8 cellular contexts compared by ENCODE assay signal in the genomic region with DNA sequence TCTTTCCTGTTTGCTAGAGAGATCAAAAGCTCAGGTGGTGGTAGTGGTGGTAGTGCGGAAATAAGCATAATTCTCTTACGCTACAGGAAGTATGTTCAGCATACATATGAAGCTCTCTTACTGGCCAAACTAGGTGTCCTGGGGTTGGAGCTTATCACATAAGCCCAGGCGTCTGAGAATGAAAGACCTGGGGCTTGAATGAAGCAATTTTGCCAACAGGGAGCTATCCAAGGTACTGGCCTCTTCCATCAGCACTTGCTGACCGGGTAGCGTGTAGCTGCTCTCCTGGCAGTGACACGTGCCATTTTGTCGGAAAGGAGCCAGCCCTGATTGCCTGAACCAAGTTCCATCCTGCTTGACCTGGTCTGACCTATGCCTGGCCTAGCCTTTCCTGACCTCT.
DNase-seq lines count a peak whose midpoint lies in the region; ATAC-seq, FAIRE-seq and TF ChIP-seq lines count a peak whose summit lies in the region.

No MANE protein-coding gene starts in this region.

- POLR2A ChIA-PET in HepG2 (lab: Yijun Ruan, JAX) = no interaction called here

- no peak overlapping the region for H3K27ac Mint-ChIP-seq in astrocyte (ENCODE audit: unreplicated experiment)

- H3K9me3 ChIP-seq in astrocyte (ENCODE audit: insufficient read depth, low read depth, low read length) = no peaks in the 10 kb centered on the region
- H3K9me3 ChIP-seq in HepG2 (ENCODE audit: low read length) = no peaks in the 10 kb centered on the region
- H3K9me3 ChIP-seq in uterus = no peaks in the 10 kb centered on the region

- no peak overlapping the region for H3K4me2 ChIP-seq in astrocyte (ENCODE audit: low read length)
- no peak overlapping the region for H3K4me2 ChIP-seq in HepG2 (ENCODE audit: low read depth, low read length)

- H3K36me3 Mint-ChIP-seq in astrocyte (ENCODE audit: low read depth, unreplicated experiment) = no peaks in the 10 kb centered on the region

- H3K4me1 ChIP-seq in astrocyte (ENCODE audit: insufficient read depth, low read length) = no peaks in the 10 kb centered on the region
- no peaks in the 10 kb centered on the region for H3K4me1 ChIP-seq in HepG2 (ENCODE audit: insufficient read depth, low read length)
- H3K4me1 ChIP-seq in uterus = no peaks in the 10 kb centered on the region

- H2AFZ ChIP-seq in astrocyte (ENCODE audit: low read depth, low read length) (no peak overlapping the region), HepG2 (ENCODE audit: low read length) (no peak overlapping the region)

- 56% methylated on average over 2 of the region's 7 CpGs for WGBS in HepG2 (ENCODE audit: low lambda C conversion rate)

- FAIRE-seq in astrocyte (lab: Jason Lieb, UNC) (no peak), HepG2 (lab: Jason Lieb, UNC) (no peak), D721Med (lab: Jason Lieb, UNC) (no peak)

- BruUV-seq in HepG2 (replicated peaks; lab: Mats Ljungman, UMichigan) = no TSS peak

- peaks cover 4% of the 10 kb centered on the region for H3K9me3 Mint-ChIP-seq in astrocyte (ENCODE audit: unreplicated experiment)

- H3K36me3 ChIP-seq in astrocyte (ENCODE audit: insufficient read depth, low read length) (no peaks in the 10 kb centered on the region), HepG2 (replicated peaks in 1 of 2; ENCODE audit: control insufficient read depth in 1 of 2, insufficient read depth in 2 of 2, low read length in 2 of 2) (no peaks in the 10 kb centered on the region), uterus (no peaks in the 10 kb centered on the region)

- TF ChIP-seq CTCF in astrocyte (IDR thresholded peaks at IDR 0.05; ENCODE audit: insufficient read depth, low read depth, low read length) (no peak), HepG2 (CRISPR knock-in tag; IDR thresholded peaks at IDR 0.05) (no peak), D721Med (IDR thresholded peaks at IDR 0.05; ENCODE audit: insufficient read depth, missing control alignments) (no peak), uterus (IDR thresholded peaks at IDR 0.05) (no peak)

- TF ChIP-seq EP300 in HepG2 (IDR thresholded peaks at IDR 0.05; ENCODE audit: low read depth in 2 of 2, low read length in 2 of 2) (no peak), HepG2 (CRISPR knock-in tag; IDR thresholded peaks at IDR 0.05; ENCODE audit: borderline replicate concordance) (no peak)

- no peak overlapping the region for H3K4me3 Mint-ChIP-seq in astrocyte (ENCODE audit: unreplicated experiment)

- intact Hi-C loops in HepG2 (cut with micrococcal nuclease; ENCODE audit: unreplicated experiment) = no loop called here
- intact Hi-C loops in uterus (cut with DNase I; ENCODE audit: low total_unique reads) = no loop called here

- no peak for TF ChIP-seq POLR2A in HepG2 (IDR thresholded peaks at IDR 0.05; ENCODE audit: insufficient read depth in 1 of 2, low read depth in 2 of 2, low read length in 2 of 2)
- TF ChIP-seq POLR2A in uterus (IDR thresholded peaks at IDR 0.05) = no peak

- CTCF ChIA-PET in HepG2 (lab: Yijun Ruan, JAX; ENCODE audit: low intra/inter-chr PET ratio, low total read pairs) = no interaction called here

- DNase-seq in COLO829 (ENCODE audit: low spot score) (peak; percentile 83), KBM-7 (peak; percentile 58), astrocyte (ENCODE audit: low read depth) (peak; percentile 58), HepG2 (ENCODE audit: low spot score) (peak; percentile 21), D721Med (ENCODE audit: insufficient read length, low spot score) (no peak), uterus (no peak)

- ATAC-seq in HepG2 = peak; percentile 76
- no peak for ATAC-seq in GM18519 (IDR thresholded peaks at IDR 0.05; ENCODE audit: low FRiP score, unreplicated experiment)
- ATAC-seq in GM19324 (IDR thresholded peaks at IDR 0.05; ENCODE audit: low FRiP score, unreplicated experiment) = no peak

- peaks cover under 1% of the 10 kb centered on the region for H3K4me1 Mint-ChIP-seq in astrocyte (ENCODE audit: low read depth, unreplicated experiment)

- H3K27me3 Mint-ChIP-seq in astrocyte (ENCODE audit: low read depth, unreplicated experiment) = peaks cover 1% of the 10 kb centered on the region

- no peak overlapping the region for H3K4me3 ChIP-seq in astrocyte (ENCODE audit: insufficient read depth, low read depth, low read length)
- no peak overlapping the region for H3K4me3 ChIP-seq in HepG2 (replicated peaks in 1 of 3; ENCODE audit: insufficient read depth in 1 of 3, low read depth in 2 of 3, low read length in 3 of 3)
- no peak overlapping the region for H3K4me3 ChIP-seq in uterus

- no peaks in the 10 kb centered on the region for H4K20me1 ChIP-seq in astrocyte (ENCODE audit: insufficient read depth, low read length)
- no peaks in the 10 kb centered on the region for H4K20me1 ChIP-seq in HepG2 (ENCODE audit: insufficient read depth, low read length)

- H3K9ac ChIP-seq in astrocyte (ENCODE audit: low read length) (no peak overlapping the region), HepG2 (ENCODE audit: insufficient read depth, low read depth, low read length) (no peak overlapping the region)

- in situ Hi-C loops in KBM-7 (cut with MboI; ENCODE audit: low pct_unique_long_range_greater_than_20kb, low sequenced_read_pairs) = loop anchor here (25.0 kb wide), 1 partner anchor 214 kb away; the partner anchor contains the start of gene MFAP3L
- in situ Hi-C loops in HepG2 (cut with HindIII; ENCODE audit: extremely low pct_ligation_motif_present, low pct_unique_long_range_greater_than_20kb) = no loop called here

- H3K27me3 ChIP-seq in astrocyte (ENCODE audit: insufficient read depth, low read length) = no peaks in the 10 kb centered on the region
- no peaks in the 10 kb centered on the region for H3K27me3 ChIP-seq in HepG2 (ENCODE audit: control insufficient read depth in 1 of 2, insufficient read depth in 2 of 2, low read length in 2 of 2)
- H3K27me3 ChIP-seq in uterus = no peaks in the 10 kb centered on the region

- H3K27ac ChIP-seq in astrocyte (ENCODE audit: low read depth, low read length) (no peak overlapping the region), HepG2 (ENCODE audit: extremely low read length, insufficient read depth, low read length) (no peak overlapping the region), uterus (no peak overlapping the region)

- TF ChIP-seq RAD21 in HepG2 (CRISPR knock-in tag; IDR thresholded peaks at IDR 0.05) = no peak

- H3K79me2 ChIP-seq in astrocyte (ENCODE audit: insufficient read depth, low read length) = no peaks in the 10 kb centered on the region
- H3K79me2 ChIP-seq in HepG2 (ENCODE audit: insufficient read depth, low read length) = no peaks in the 10 kb centered on the region

TF ChIP-seq in HepG2, 621 proteins besides CTCF, POLR2A, EP300 and RAD21 (continues in another document):
- TF ChIP-seq NFKB2 (CRISPR knock-in tag; IDR thresholded peaks at IDR 0.05; ENCODE audit: borderline replicate concordance) (0 out of 2 replicates have a peak, but pooled peaks have one; percentile 26), SALL1 (CRISPR knock-in tag; IDR thresholded peaks at IDR 0.05) (peak; percentile 66), ZNF12 (CRISPR knock-in tag; IDR thresholded peaks at IDR 0.05) (0 out of 2 replicates have a peak, but pooled peaks have one; percentile 27), ZNF333 (CRISPR knock-in tag; IDR thresholded peaks at IDR 0.05; ENCODE audit: borderline replicate concordance) (no peak), ZNF562 (CRISPR knock-in tag; IDR thresholded peaks at IDR 0.05; ENCODE audit: borderline replicate concordance) (no peak), THRA (CRISPR knock-in tag; IDR thresholded peaks at IDR 0.05; ENCODE audit: borderline replicate concordance) (peak; percentile 35; the same call in 1 of the 2 replicates)
- TF ChIP-seq, protein P1, sequence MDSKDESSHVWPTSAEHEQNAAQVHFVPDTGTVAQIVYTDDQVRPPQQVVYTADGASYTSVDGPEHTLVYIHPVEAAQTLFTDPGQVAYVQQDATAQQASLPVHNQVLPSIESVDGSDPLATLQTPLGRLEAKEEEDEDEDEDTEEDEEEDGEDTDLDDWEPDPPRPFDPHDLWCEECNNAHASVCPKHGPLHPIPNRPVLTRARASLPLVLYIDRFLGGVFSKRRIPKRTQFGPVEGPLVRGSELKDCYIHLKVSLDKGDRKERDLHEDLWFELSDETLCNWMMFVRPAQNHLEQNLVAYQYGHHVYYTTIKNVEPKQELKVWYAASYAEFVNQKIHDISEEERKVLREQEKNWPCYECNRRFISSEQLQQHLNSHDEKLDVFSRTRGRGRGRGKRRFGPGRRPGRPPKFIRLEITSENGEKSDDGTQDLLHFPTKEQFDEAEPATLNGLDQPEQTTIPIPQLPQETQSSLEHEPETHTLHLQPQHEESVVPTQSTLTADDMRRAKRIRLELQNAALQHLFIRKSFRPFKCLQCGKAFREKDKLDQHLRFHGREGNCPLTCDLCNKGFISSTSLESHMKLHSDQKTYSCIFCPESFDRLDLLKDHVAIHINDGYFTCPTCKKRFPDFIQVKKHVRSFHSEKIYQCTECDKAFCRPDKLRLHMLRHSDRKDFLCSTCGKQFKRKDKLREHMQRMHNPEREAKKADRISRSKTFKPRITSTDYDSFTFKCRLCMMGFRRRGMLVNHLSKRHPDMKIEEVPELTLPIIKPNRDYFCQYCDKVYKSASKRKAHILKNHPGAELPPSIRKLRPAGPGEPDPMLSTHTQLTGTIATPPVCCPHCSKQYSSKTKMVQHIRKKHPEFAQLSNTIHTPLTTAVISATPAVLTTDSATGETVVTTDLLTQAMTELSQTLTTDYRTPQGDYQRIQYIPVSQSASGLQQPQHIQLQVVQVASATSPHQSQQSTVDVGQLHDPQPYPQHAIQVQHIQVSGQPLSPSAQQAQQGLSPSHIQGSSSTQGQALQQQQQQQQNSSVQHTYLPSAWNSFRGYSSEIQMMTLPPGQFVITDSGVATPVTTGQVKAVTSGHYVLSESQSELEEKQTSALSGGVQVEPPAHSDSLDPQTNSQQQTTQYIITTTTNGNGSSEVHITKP (CRISPR knock-in tag; IDR thresholded peaks at IDR 0.05; ENCODE audit: low read depth) = peak; percentile 57; the same call in 1 of the 2 replicates
- TF ChIP-seq, protein P2, sequence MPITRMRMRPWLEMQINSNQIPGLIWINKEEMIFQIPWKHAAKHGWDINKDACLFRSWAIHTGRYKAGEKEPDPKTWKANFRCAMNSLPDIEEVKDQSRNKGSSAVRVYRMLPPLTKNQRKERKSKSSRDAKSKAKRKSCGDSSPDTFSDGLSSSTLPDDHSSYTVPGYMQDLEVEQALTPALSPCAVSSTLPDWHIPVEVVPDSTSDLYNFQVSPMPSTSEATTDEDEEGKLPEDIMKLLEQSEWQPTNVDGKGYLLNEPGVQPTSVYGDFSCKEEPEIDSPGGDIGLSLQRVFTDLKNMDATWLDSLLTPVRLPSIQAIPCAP (CRISPR knock-in tag; IDR thresholded peaks at IDR 0.05; ENCODE audit: low read depth) = no peak

Comparison
In these comparisons a context has a peak if more than half of its experiments do, and no peak if none do; other contexts are left out.
1. DNase-seq: peak in COLO829 (single experiment), KBM-7 (single experiment), astrocyte (single experiment) and HepG2 (single experiment); none in D721Med (single experiment) and uterus (0 of 2).